ENCODE assay signal across 8 cellular contexts in the genomic region with DNA sequence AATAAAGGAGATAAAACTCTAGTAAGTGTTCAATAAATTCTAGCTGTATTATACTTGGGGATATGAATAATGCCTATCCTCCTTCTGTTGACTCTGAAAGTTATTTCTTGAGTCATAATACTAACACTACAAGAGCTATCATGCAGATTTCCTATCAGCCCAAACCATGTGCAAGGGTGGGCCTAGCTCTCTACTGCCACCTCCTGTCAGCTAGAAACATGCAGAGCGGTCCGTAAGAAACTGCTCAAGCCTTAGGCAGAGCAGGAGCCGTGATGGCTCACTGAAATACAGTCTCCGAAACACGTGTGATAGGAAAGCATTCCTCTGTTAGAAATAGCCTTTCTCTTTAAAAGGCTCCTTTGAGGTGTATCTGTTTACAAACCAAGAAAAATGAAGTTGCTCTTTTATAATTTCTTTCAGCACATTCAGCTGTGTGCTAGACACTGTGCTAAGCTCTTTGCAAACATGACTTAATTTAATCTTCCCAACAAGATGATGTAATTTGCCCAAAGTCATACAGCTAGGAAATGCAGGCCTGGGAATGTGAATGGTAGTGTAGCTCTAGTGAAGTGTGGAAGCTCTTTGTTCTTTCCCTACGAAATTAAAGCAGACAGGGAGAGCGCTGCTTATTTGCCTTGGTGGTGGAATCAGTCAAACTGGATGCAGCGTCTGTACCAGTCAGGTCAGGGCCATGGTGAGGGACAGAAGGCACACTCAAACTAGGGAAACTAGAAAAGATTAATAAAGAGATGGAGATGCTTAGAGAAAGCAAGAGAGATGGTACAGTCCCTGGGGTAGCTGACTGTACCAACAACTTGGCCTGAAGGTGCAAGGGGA. TPM values are rescaled to one million over a fixed set of nuclear protein-coding genes. Genes with fewer than 3 reads are reported as not detected.
DNase-seq lines count a peak whose midpoint lies in the region; ATAC-seq lines count a peak whose summit lies in the region.

No MANE protein-coding gene starts in this region.

- H3K9me3 Mint-ChIP-seq in naive B cell = no peaks in the 10 kb centered on the region
- no peaks in the 10 kb centered on the region for H3K9me3 Mint-ChIP-seq in stimulated activated memory B cell treated with anti-CD40 and anti-IgM and Interleukin-4, amounts not matched to agents 10 μg/mL and 1 μg/mL and 100 μg/mL, for 72 hours

- H3K36me3 Mint-ChIP-seq in naive B cell = peaks cover 0 to 17% of the 10 kb centered on the region in 2 donors
- H3K36me3 Mint-ChIP-seq in stimulated activated memory B cell treated with anti-CD40 and anti-IgM and Interleukin-4, amounts not matched to agents 10 μg/mL and 1 μg/mL and 100 μg/mL, for 72 hours = peaks cover 40% of the 10 kb centered on the region

- ATAC-seq in GM19023 (IDR thresholded peaks at IDR 0.05; ENCODE audit: unreplicated experiment) (peak; percentile 74), HG03439 (IDR thresholded peaks at IDR 0.05; ENCODE audit: unreplicated experiment) (peak; percentile 80), naive B cell (ENCODE audit: low read depth in 2 of 2) (peak; percentile 86 to 93)
- ATAC-seq in stimulated activated memory B cell treated with anti-CD40 and anti-IgM and Interleukin-4, amounts not matched to agents 10 μg/mL and 1 μg/mL and 100 μg/mL, for 72 hours = peak; percentile 88

- H3K4me1 Mint-ChIP-seq in naive B cell = peaks cover 24 to 30% (median 29%) of the 10 kb centered on the region in 3 donors
- H3K4me1 Mint-ChIP-seq in stimulated activated memory B cell treated with anti-CD40 and anti-IgM and Interleukin-4, amounts not matched to agents 10 μg/mL and 1 μg/mL and 100 μg/mL, for 72 hours = peaks cover 25% of the 10 kb centered on the region

- peak in 10 of 14 donors; percentile 10 to 76 (median 24) for DNase-seq in C1 segment of cervical spinal cord (lab: John Stamatoyannopoulos, UW)
- DNase-seq in NOMO-1 (lab: John Stamatoyannopoulos, UW; ENCODE audit: unreplicated experiment in 2 of 2) = peak; percentile 55 to 63
- peak; percentile 34 to 45 for DNase-seq in activated CD8-positive, alpha-beta memory T cell treated with anti-CD3 and anti-CD28 coated beads for 4 hours (ENCODE audit: low read depth in 2 of 2)
- peak; percentile 39 for DNase-seq in epidermal melanocyte (ENCODE audit: insufficient read length, low spot score)
- DNase-seq in naive B cell = peak; percentile 31

- peak overlapping the region in 4 of 6 donors; percentile 3 to 83 (median 27) for H3K27ac Mint-ChIP-seq in naive B cell
- no peak overlapping the region for H3K27ac Mint-ChIP-seq in stimulated activated memory B cell treated with anti-CD40 and anti-IgM and Interleukin-4, amounts not matched to agents 10 μg/mL and 1 μg/mL and 100 μg/mL, for 72 hours

- no peaks in the 10 kb centered on the region for H3K27me3 Mint-ChIP-seq in naive B cell
- H3K27me3 Mint-ChIP-seq in stimulated activated memory B cell treated with anti-CD40 and anti-IgM and Interleukin-4, amounts not matched to agents 10 μg/mL and 1 μg/mL and 100 μg/mL, for 72 hours = no peaks in the 10 kb centered on the region

- H3K4me3 Mint-ChIP-seq in naive B cell = no peak overlapping the region
- no peak overlapping the region for H3K4me3 Mint-ChIP-seq in stimulated activated memory B cell treated with anti-CD40 and anti-IgM and Interleukin-4, amounts not matched to agents 10 μg/mL and 1 μg/mL and 100 μg/mL, for 72 hours

RNA-seq across cellular contexts. Expression of gene MTHFS, which starts 43.1 kb away (rescaled TPM):
- polyA plus RNA-seq in naive B cell (ENCODE audit: low read depth in 6 of 6) = 100 to 1,000 TPM in 1 of 6 donors, 10 to 100 TPM in 5; 60.0 to 107 (median 76.3) TPM

Comparison
In these comparisons a context has a peak if more than half of its experiments do, and no peak if none do; other contexts are left out.
1. Peak in every context shown above with its lines: DNase-seq and ATAC-seq.